ENCODE assay signal across 1 cellular context in genomic region chr22:28116261-28116673, GRCh38.
TF ChIP-seq lines count a peak whose summit lies in the region.

No MANE protein-coding gene starts in this region.

TF ChIP-seq in GM23338, 12 proteins besides CTCF, POLR2A, EP300 and RAD21 (continued from another document):
- no peak for TF ChIP-seq REST (IDR thresholded peaks at IDR 0.05; ENCODE audit: unreplicated experiment)
